1 cellular context compared by ENCODE assay signal in genomic region chr1:99645699-99646531, GRCh38.
TF ChIP-seq lines count a peak whose summit lies in the region.

TSS of gene PALMD (plus strand) at chr1:99646113. CDS start at chr1:99646318, 205 bp downstream.

TF ChIP-seq in HepG2, 621 proteins besides CTCF, POLR2A, EP300 and RAD21 (continued from another document and continues in another):
- TF ChIP-seq ZNF280B (CRISPR knock-in tag; IDR thresholded peaks at IDR 0.05; ENCODE audit: borderline replicate concordance) (no peak), ZKSCAN8 (CRISPR knock-in tag; IDR thresholded peaks at IDR 0.05; ENCODE audit: borderline replicate concordance) (no peak), PCBP2 (optimal IDR thresholded peaks at IDR 0.05; ENCODE audit: low read depth, low read length, poor library complexity, severe bottlenecking) (no peak), FIP1L1 (IDR thresholded peaks at IDR 0.05; ENCODE audit: borderline replicate concordance, insufficient read depth, low read depth, low read length) (no peak), SMYD3 (CRISPR knock-in tag; IDR thresholded peaks at IDR 0.05) (peak; percentile 63; the same call in 1 of the 2 replicates), ZNF547 (CRISPR knock-in tag; IDR thresholded peaks at IDR 0.05) (peak; percentile 68; the same call in 1 of the 2 replicates), ZNF431 (CRISPR knock-in tag; IDR thresholded peaks at IDR 0.05; ENCODE audit: borderline replicate concordance, low read depth) (no peak), RARA (CRISPR knock-in tag; IDR thresholded peaks at IDR 0.05) (no peak), TFE3 (CRISPR knock-in tag; IDR thresholded peaks at IDR 0.05) (no peak), SAFB2 (CRISPR knock-in tag; IDR thresholded peaks at IDR 0.05; ENCODE audit: borderline replicate concordance, low read depth) (no peak), PAX8 (CRISPR knock-in tag; IDR thresholded peaks at IDR 0.05; ENCODE audit: borderline replicate concordance) (no peak), ZKSCAN5 (CRISPR knock-in tag; IDR thresholded peaks at IDR 0.05) (no peak), PLSCR1 (CRISPR knock-in tag; IDR thresholded peaks at IDR 0.05; ENCODE audit: borderline replicate concordance) (no peak), ARID5B (CRISPR knock-in tag; IDR thresholded peaks at IDR 0.05) (no peak; the same call in 1 of the 2 replicates), SAP130 (CRISPR knock-in tag; IDR thresholded peaks at IDR 0.05; ENCODE audit: low read depth) (peak; percentile 58; the same call in 1 of the 2 replicates), RBFOX2 (IDR thresholded peaks at IDR 0.05; ENCODE audit: low read depth, low read length) (peak; percentile 54; the same call in 1 of the 2 replicates), DBP (CRISPR knock-in tag; IDR thresholded peaks at IDR 0.05; ENCODE audit: not compliant biosample characterization) (no peak), MED8 (CRISPR knock-in tag; IDR thresholded peaks at IDR 0.05; ENCODE audit: insufficient replicate concordance) (peak; percentile 33), GATA4 (IDR thresholded peaks at IDR 0.05; ENCODE audit: borderline replicate concordance, low read depth) (no peak), ARHGAP35 (CRISPR knock-in tag; IDR thresholded peaks at IDR 0.05; ENCODE audit: borderline replicate concordance) (no peak), ZNF512 (CRISPR knock-in tag; IDR thresholded peaks at IDR 0.05) (no peak), ZNF724P (CRISPR knock-in tag; IDR thresholded peaks at IDR 0.05; ENCODE audit: borderline replicate concordance) (no peak), HNRNPK (IDR thresholded peaks at IDR 0.05; ENCODE audit: low read depth, low read length, poor library complexity, severe bottlenecking) (no peak), HCFC1 (IDR thresholded peaks at IDR 0.05; ENCODE audit: low read depth, low read length) (no peak), HOXD1 (CRISPR knock-in tag; IDR thresholded peaks at IDR 0.05) (no peak), CERS6 (CRISPR knock-in tag; IDR thresholded peaks at IDR 0.05) (no peak), ZNF619 (CRISPR knock-in tag; IDR thresholded peaks at IDR 0.05) (peak; percentile 61; the same call in 1 of the 2 replicates), PRDM15 (CRISPR knock-in tag; IDR thresholded peaks at IDR 0.05) (no peak), HBP1 (CRISPR knock-in tag; IDR thresholded peaks at IDR 0.05; ENCODE audit: low read depth) (no peak), GMEB2 (CRISPR knock-in tag; IDR thresholded peaks at IDR 0.05; ENCODE audit: low read depth) (no peak), ATF4 (CRISPR knock-in tag; IDR thresholded peaks at IDR 0.05) (no peak), ZSCAN30 (CRISPR knock-in tag; IDR thresholded peaks at IDR 0.05) (no peak), RFX1 (IDR thresholded peaks at IDR 0.05) (no peak), NPAS2 (CRISPR knock-in tag; IDR thresholded peaks at IDR 0.05; ENCODE audit: borderline replicate concordance) (no peak), TEF (CRISPR knock-in tag; IDR thresholded peaks at IDR 0.05) (no peak), ZNF747 (CRISPR knock-in tag; IDR thresholded peaks at IDR 0.05; ENCODE audit: borderline replicate concordance) (peak; percentile 43; the same call in 1 of the 2 replicates), ZBTB8A (CRISPR knock-in tag; IDR thresholded peaks at IDR 0.05; ENCODE audit: borderline replicate concordance, low read depth) (no peak), TBL1XR1 (IDR thresholded peaks at IDR 0.05; ENCODE audit: borderline replicate concordance, low read length, partially characterized antibody) (no peak), CENPX (CRISPR knock-in tag; IDR thresholded peaks at IDR 0.05) (no peak)
